ENCODE assay signal across 10 cellular contexts in genomic region chr9:88741335-88741734, GRCh38.
A peak's percentile ranks its signal among the peaks of the same experiment; 100 is the strongest.
DNase-seq lines count a peak whose midpoint lies in the region; ATAC-seq and TF ChIP-seq lines count a peak whose summit lies in the region.
"Had no signal": no experiment of that assay in that cellular context is flagged by ENCODE, and none has a peak within 500 bp of the region (broad histone marks: within the 10 kb centered on the region; RNA-seq: fewer than 3 reads in every experiment).

No MANE protein-coding gene starts in this region.

- ATAC-seq in GM18505 (IDR thresholded peaks at IDR 0.05; ENCODE audit: unreplicated experiment), result no peak

- no peak overlapping the region for H3K4me3 ChIP-seq in BE2C (ENCODE audit: low read depth, low read length)
- no peak overlapping the region for H3K4me3 ChIP-seq in fibroblast of the aortic adventitia (ENCODE audit: low read depth, low read length)
- no peak overlapping the region for H3K4me3 ChIP-seq in tibial artery

- intact Hi-C loops in tibial artery (cut with DNase I; ENCODE audit: low total_unique reads), result no loop called here

- no peak for TF ChIP-seq POLR2A in GM18505 (IDR thresholded peaks at IDR 0.05; ENCODE audit: borderline replicate concordance, extremely low read depth, insufficient read depth, insufficient read length)

- H3K27me3 ChIP-seq in BE2C, result no peaks in the 10 kb centered on the region
- H3K27me3 ChIP-seq in tibial artery, result no peaks in the 10 kb centered on the region

- peak; percentile 77 for TF ChIP-seq CTCF in BE2C (IDR thresholded peaks at IDR 0.05; ENCODE audit: low read depth, low read length)
- TF ChIP-seq CTCF in GM13976 (IDR thresholded peaks at IDR 0.05; ENCODE audit: borderline replicate concordance, control extremely low read depth, extremely low read depth, insufficient read depth, missing control alignments), result peak; percentile 15
- TF ChIP-seq CTCF in fibroblast of the aortic adventitia (IDR thresholded peaks at IDR 0.05; ENCODE audit: insufficient read depth, low read length), result peak; percentile 28
- TF ChIP-seq CTCF in tibial artery (IDR thresholded peaks at IDR 0.05), result no peak

- H3K36me3 ChIP-seq in BE2C (no peaks in the 10 kb centered on the region), tibial artery (no peaks in the 10 kb centered on the region)

- H3K9me3 ChIP-seq in BE2C (no peaks in the 10 kb centered on the region; the same call in 1 of the 2 replicates), tibial artery (no peaks in the 10 kb centered on the region)

- DNase-seq in BE2C, result peak; percentile 53
- no peak for DNase-seq in GM13976 (ENCODE audit: low spot score)
- peak; percentile 57 for DNase-seq in SK-MEL-5 (ENCODE audit: low read depth, low spot score)
- no peak for DNase-seq in fibroblast of the aortic adventitia (ENCODE audit: low read depth)
- no peak for DNase-seq in effector CD8-positive, alpha-beta T cell (lab: John Stamatoyannopoulos, UW)
- no peak for DNase-seq in tibial artery
- no peak for DNase-seq in HPDE6-E6E7 (ENCODE audit: extremely low spot score)
- DNase-seq: kidney glomerular epithelial cell, NCI-H1436 treated with DMSO at 0.1 percent for 48 hours had no signal

- H3K27ac ChIP-seq in tibial artery, result no peak overlapping the region

- in situ Hi-C loops in GM13976 (cut with MboI; ENCODE audit: low sequenced_read_pairs, unreplicated experiment) (no loop called here), SK-MEL-5 (cut with HindIII; ENCODE audit: low pct_unique_long_range_greater_than_20kb, low sequenced_read_pairs) (no loop called here)

- H3K4me1 ChIP-seq in BE2C (peaks cover 47% of the 10 kb centered on the region), tibial artery (peaks cover 0 to 43% (median 25%) of the 10 kb centered on the region in 4 donors)

Comparison
In these comparisons a context has a peak if more than half of its experiments do, and no peak if none do; other contexts are left out.
1. DNase-seq: peak in BE2C (single experiment) and SK-MEL-5 (single experiment); none in GM13976 (single experiment), fibroblast of the aortic adventitia (single experiment), effector CD8-positive, alpha-beta T cell (single experiment), tibial artery (0 of 2) and HPDE6-E6E7 (single experiment).
2. CTCF ChIP-seq: peak in BE2C (single experiment), GM13976 (single experiment) and fibroblast of the aortic adventitia (single experiment); none in tibial artery (0 of 2).